1 cellular context compared by ENCODE assay signal in genomic region chr20:32288225-32288849, GRCh38.
TF ChIP-seq lines count a peak whose summit lies in the region.

No MANE protein-coding gene starts in this region.

TF ChIP-seq in HepG2, 621 proteins besides CTCF, POLR2A, EP300 and RAD21 (continued from another document and continues in another):
- TF ChIP-seq, protein P1, sequence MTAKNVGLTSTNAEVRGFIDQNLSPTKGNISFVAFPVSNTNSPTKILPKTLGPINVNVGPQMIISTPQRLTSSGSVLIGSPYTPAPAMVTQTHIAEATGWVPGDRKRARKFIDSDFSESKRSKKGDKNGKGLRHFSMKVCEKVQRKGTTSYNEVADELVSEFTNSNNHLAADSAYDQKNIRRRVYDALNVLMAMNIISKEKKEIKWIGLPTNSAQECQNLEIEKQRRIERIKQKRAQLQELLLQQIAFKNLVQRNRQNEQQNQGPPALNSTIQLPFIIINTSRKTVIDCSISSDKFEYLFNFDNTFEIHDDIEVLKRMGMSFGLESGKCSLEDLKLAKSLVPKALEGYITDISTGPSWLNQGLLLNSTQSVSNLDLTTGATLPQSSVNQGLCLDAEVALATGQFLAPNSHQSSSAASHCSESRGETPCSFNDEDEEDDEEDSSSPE (CRISPR knock-in tag; IDR thresholded peaks at IDR 0.05) = no peak
- TF ChIP-seq HIVEP1 (CRISPR knock-in tag; IDR thresholded peaks at IDR 0.05) (no peak), THAP8 (CRISPR knock-in tag; IDR thresholded peaks at IDR 0.05; ENCODE audit: borderline replicate concordance) (no peak), ZBTB39 (CRISPR knock-in tag; IDR thresholded peaks at IDR 0.05) (no peak), ATRX (CRISPR knock-in tag; IDR thresholded peaks at IDR 0.05; ENCODE audit: borderline replicate concordance) (no peak), ZNF441 (CRISPR knock-in tag; IDR thresholded peaks at IDR 0.05; ENCODE audit: borderline replicate concordance) (peak; percentile 21; the same call in 1 of the 2 replicates), THAP9 (CRISPR knock-in tag; IDR thresholded peaks at IDR 0.05; ENCODE audit: borderline replicate concordance) (no peak), KDM1A (CRISPR knock-in tag; IDR thresholded peaks at IDR 0.05) (peak; percentile 82; the same call in 1 of the 2 replicates), ZUFSP (CRISPR knock-in tag; IDR thresholded peaks at IDR 0.05; ENCODE audit: borderline replicate concordance) (no peak), FOXO1 (CRISPR knock-in tag; IDR thresholded peaks at IDR 0.05) (peak; percentile 84), LRRFIP1 (CRISPR knock-in tag; conservative IDR thresholded peaks at IDR 0.05) (0 out of 2 replicates have a peak, but pooled peaks have one; percentile 30), KAT2B (IDR thresholded peaks at IDR 0.05; ENCODE audit: borderline replicate concordance, low read depth, low read length) (no peak), ZNF746 (CRISPR knock-in tag; IDR thresholded peaks at IDR 0.05) (no peak), ZBTB8A (CRISPR knock-in tag; IDR thresholded peaks at IDR 0.05; ENCODE audit: borderline replicate concordance, low read depth) (no peak), ZFP36 (IDR thresholded peaks at IDR 0.05; ENCODE audit: borderline replicate concordance, low read depth, low read length, partially characterized antibody) (no peak), GRHL1 (CRISPR knock-in tag; conservative IDR thresholded peaks at IDR 0.05) (no peak), PBX3 (CRISPR knock-in tag; IDR thresholded peaks at IDR 0.05; ENCODE audit: borderline replicate concordance) (no peak), ZFYVE20 (CRISPR knock-in tag; IDR thresholded peaks at IDR 0.05; ENCODE audit: borderline replicate concordance, low read depth) (no peak), PAF1 (CRISPR knock-in tag; IDR thresholded peaks at IDR 0.05) (no peak), KLF9 (CRISPR knock-in tag; IDR thresholded peaks at IDR 0.05; ENCODE audit: low read depth) (no peak), BRD4 (CRISPR knock-in tag; IDR thresholded peaks at IDR 0.05) (peak; percentile 79; the same call in 1 of the 2 replicates), ZNF607 (CRISPR knock-in tag; IDR thresholded peaks at IDR 0.05; ENCODE audit: borderline replicate concordance) (no peak), RXRB (CRISPR knock-in tag; IDR thresholded peaks at IDR 0.05; ENCODE audit: borderline replicate concordance) (peak; percentile 93), RFXANK (CRISPR knock-in tag; IDR thresholded peaks at IDR 0.05) (no peak), FOSL2 (CRISPR knock-in tag; IDR thresholded peaks at IDR 0.05) (peak; percentile 87), ZNF274 (CRISPR knock-in tag; IDR thresholded peaks at IDR 0.05) (no peak; the same call in 1 of the 2 replicates)
- TF ChIP-seq, protein P2, sequence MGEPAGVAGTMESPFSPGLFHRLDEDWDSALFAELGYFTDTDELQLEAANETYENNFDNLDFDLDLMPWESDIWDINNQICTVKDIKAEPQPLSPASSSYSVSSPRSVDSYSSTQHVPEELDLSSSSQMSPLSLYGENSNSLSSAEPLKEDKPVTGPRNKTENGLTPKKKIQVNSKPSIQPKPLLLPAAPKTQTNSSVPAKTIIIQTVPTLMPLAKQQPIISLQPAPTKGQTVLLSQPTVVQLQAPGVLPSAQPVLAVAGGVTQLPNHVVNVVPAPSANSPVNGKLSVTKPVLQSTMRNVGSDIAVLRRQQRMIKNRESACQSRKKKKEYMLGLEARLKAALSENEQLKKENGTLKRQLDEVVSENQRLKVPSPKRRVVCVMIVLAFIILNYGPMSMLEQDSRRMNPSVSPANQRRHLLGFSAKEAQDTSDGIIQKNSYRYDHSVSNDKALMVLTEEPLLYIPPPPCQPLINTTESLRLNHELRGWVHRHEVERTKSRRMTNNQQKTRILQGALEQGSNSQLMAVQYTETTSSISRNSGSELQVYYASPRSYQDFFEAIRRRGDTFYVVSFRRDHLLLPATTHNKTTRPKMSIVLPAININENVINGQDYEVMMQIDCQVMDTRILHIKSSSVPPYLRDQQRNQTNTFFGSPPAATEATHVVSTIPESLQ (CRISPR knock-in tag; conservative IDR thresholded peaks at IDR 0.05) = no peak
- TF ChIP-seq, protein P3, sequence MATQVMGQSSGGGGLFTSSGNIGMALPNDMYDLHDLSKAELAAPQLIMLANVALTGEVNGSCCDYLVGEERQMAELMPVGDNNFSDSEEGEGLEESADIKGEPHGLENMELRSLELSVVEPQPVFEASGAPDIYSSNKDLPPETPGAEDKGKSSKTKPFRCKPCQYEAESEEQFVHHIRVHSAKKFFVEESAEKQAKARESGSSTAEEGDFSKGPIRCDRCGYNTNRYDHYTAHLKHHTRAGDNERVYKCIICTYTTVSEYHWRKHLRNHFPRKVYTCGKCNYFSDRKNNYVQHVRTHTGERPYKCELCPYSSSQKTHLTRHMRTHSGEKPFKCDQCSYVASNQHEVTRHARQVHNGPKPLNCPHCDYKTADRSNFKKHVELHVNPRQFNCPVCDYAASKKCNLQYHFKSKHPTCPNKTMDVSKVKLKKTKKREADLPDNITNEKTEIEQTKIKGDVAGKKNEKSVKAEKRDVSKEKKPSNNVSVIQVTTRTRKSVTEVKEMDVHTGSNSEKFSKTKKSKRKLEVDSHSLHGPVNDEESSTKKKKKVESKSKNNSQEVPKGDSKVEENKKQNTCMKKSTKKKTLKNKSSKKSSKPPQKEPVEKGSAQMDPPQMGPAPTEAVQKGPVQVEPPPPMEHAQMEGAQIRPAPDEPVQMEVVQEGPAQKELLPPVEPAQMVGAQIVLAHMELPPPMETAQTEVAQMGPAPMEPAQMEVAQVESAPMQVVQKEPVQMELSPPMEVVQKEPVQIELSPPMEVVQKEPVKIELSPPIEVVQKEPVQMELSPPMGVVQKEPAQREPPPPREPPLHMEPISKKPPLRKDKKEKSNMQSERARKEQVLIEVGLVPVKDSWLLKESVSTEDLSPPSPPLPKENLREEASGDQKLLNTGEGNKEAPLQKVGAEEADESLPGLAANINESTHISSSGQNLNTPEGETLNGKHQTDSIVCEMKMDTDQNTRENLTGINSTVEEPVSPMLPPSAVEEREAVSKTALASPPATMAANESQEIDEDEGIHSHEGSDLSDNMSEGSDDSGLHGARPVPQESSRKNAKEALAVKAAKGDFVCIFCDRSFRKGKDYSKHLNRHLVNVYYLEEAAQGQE (IDR thresholded peaks at IDR 0.05; ENCODE audit: borderline replicate concordance in 1 of 2, low read depth in 1 of 2, low read length in 2 of 2) = no peak
- TF ChIP-seq, protein P4, sequence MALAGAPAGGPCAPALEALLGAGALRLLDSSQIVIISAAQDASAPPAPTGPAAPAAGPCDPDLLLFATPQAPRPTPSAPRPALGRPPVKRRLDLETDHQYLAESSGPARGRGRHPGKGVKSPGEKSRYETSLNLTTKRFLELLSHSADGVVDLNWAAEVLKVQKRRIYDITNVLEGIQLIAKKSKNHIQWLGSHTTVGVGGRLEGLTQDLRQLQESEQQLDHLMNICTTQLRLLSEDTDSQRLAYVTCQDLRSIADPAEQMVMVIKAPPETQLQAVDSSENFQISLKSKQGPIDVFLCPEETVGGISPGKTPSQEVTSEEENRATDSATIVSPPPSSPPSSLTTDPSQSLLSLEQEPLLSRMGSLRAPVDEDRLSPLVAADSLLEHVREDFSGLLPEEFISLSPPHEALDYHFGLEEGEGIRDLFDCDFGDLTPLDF (CRISPR knock-in tag; IDR thresholded peaks at IDR 0.05) = peak; percentile 42; the same call in 1 of the 2 replicates
- TF ChIP-seq, protein P5, sequence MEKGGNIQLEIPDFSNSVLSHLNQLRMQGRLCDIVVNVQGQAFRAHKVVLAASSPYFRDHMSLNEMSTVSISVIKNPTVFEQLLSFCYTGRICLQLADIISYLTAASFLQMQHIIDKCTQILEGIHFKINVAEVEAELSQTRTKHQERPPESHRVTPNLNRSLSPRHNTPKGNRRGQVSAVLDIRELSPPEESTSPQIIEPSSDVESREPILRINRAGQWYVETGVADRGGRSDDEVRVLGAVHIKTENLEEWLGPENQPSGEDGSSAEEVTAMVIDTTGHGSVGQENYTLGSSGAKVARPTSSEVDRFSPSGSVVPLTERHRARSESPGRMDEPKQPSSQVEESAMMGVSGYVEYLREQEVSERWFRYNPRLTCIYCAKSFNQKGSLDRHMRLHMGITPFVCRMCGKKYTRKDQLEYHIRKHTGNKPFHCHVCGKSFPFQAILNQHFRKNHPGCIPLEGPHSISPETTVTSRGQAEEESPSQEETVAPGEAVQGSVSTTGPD (CRISPR knock-in tag; IDR thresholded peaks at IDR 0.05) = no peak
